In the genomic region with DNA sequence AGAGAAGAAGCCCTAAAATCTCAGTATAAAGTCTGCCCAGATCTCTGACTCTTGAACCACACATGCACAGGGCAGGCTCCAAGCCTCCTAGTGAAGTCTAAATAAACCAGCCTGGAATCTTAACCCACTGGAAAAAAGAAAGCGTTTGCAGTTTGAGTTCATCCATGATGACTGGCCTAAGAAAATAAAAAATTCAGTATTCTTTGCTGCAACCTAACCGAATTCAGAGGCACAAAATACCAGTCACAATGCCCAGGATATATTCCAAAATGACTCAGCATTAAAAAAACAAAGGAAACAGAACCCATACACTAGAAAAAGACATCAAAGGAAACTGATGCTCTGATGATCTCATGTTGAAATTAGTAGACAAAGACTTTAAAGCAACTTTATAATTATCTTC, we compare ENCODE assay signal across 10 cellular contexts.
DNase-seq lines count a peak whose midpoint lies in the region; ATAC-seq and TF ChIP-seq lines count a peak whose summit lies in the region.
"Had no signal": no experiment of that assay in that cellular context is flagged by ENCODE, and none has a peak within 500 bp of the region (broad histone marks: within the 10 kb centered on the region; RNA-seq: fewer than 3 reads in every experiment).

No MANE protein-coding gene starts in this region.

- peaks cover 0 to 15% of the 10 kb centered on the region in 2 experiments for H3K36me3 ChIP-seq in mesenchymal stem cell (ENCODE audit: control insufficient read depth in 1 of 2, insufficient read depth in 2 of 2, low read depth in 1 of 2, low read length in 2 of 2)

- no peak overlapping the region for H2AK5ac ChIP-seq in mesenchymal stem cell (ENCODE audit: low read length, severe bottlenecking)

- H2BK15ac ChIP-seq in mesenchymal stem cell (ENCODE audit: low read depth, poor library complexity, severe bottlenecking), result no peak overlapping the region

- H3K23ac ChIP-seq in mesenchymal stem cell (ENCODE audit: low read length in 2 of 2), result no peak overlapping the region

- no peaks in the 10 kb centered on the region for H3K4me1 ChIP-seq in mesenchymal stem cell (ENCODE audit: control insufficient read depth, insufficient read depth, low read depth, low read length)

- H2BK12ac ChIP-seq in mesenchymal stem cell (ENCODE audit: low read length in 2 of 2), result no peak overlapping the region

- 77% methylated on average over 2 of the region's 2 CpGs for WGBS in mesenchymal stem cell

- H3K27ac ChIP-seq in AG04450 (ENCODE audit: low read depth, low read length) (peak overlapping the region; percentile 63), mesenchymal stem cell (ENCODE audit: low read length, poor library complexity, severe bottlenecking) (peak overlapping the region; percentile 89)

- peak overlapping the region; percentile 51 for H3K9ac ChIP-seq in mesenchymal stem cell (ENCODE audit: low read length)

- no peak for ATAC-seq in GM19463 (IDR thresholded peaks at IDR 0.05; ENCODE audit: unreplicated experiment)

- no peak overlapping the region for H2AFZ ChIP-seq in mesenchymal stem cell (ENCODE audit: low read depth, low read length)

- H4K91ac ChIP-seq in mesenchymal stem cell (ENCODE audit: low read length), result no peak overlapping the region

- no peak for TF ChIP-seq CTCF in AG04450 (IDR thresholded peaks at IDR 0.05; ENCODE audit: low read depth, low read length)
- TF ChIP-seq CTCF in cardiac fibroblast (IDR thresholded peaks at IDR 0.05; ENCODE audit: low read depth, low read length), result no peak
- TF ChIP-seq CTCF in GM10266 (IDR thresholded peaks at IDR 0.05; ENCODE audit: control insufficient read depth, insufficient read depth, low read depth, missing control alignments), result no peak

- H3K14ac ChIP-seq in mesenchymal stem cell (ENCODE audit: low read length in 2 of 2), result no peak overlapping the region

- H3K9me3 ChIP-seq in AG04450 (ENCODE audit: control insufficient read depth, insufficient read depth, low read length) (no peaks in the 10 kb centered on the region), mesenchymal stem cell (ENCODE audit: control insufficient read depth, low read length) (peaks cover 5% of the 10 kb centered on the region)

- POLR2A ChIA-PET in AG04450 (lab: Yijun Ruan, JAX), result interaction anchor here (0.6 to 1.0 kb wide), 2 partner anchors 23 to 42 kb away, joined by 3 to 5 read pairs; no protein-coding TSS in a partner anchor

- H3K18ac ChIP-seq in mesenchymal stem cell (ENCODE audit: low read depth in 1 of 2, low read length in 2 of 2), result peak overlapping the region in 1 of 2 experiments; percentile 28

- peaks cover 14% of the 10 kb centered on the region for H3K79me1 ChIP-seq in mesenchymal stem cell (replicated peaks; ENCODE audit: low read length, poor library complexity, severe bottlenecking)

- CTCF ChIA-PET in AG04450 (lab: Charles Lee), result interaction anchor here (0.7 kb wide), 1 partner anchor 182 kb away, joined by 4 read pairs; no protein-coding TSS in a partner anchor

- DNase-seq in AG04450 (ENCODE audit: low read depth, low spot score) (peak; percentile 38), HT1080 (ENCODE audit: low read depth) (peak; percentile 93), cardiac fibroblast (ENCODE audit: low read depth in 2 of 2) (peak; percentile 71 to 91), mesenchymal stem cell (peak; percentile 27), hypothalamus (lab: John Stamatoyannopoulos, UW) (no peak), GM10266 (ENCODE audit: extremely low spot score) (no peak), NCI-H1105 (lab: John Stamatoyannopoulos, UW) (no peak)
- DNase-seq: activated effector memory CD4-positive, alpha-beta T cell treated with Interleukin-2 at 50 U/mL for 16 hours; C1 segment of cervical spinal cord had no signal

- H3K4me3 ChIP-seq in AG04450 (ENCODE audit: low read depth, low read length) (no peak overlapping the region), cardiac fibroblast (replicated peaks in 1 of 2; ENCODE audit: low read depth in 2 of 2, low read length in 2 of 2) (no peak overlapping the region), mesenchymal stem cell (ENCODE audit: insufficient read depth in 1 of 2, low read depth in 1 of 2, low read length in 2 of 2) (no peak overlapping the region)

- no peak overlapping the region for H3K4ac ChIP-seq in mesenchymal stem cell (ENCODE audit: low read depth in 1 of 2, low read length in 2 of 2)

- peak overlapping the region; percentile 37 for H2BK5ac ChIP-seq in mesenchymal stem cell (ENCODE audit: low read depth, low read length, poor library complexity, severe bottlenecking)

- H3K27me3 ChIP-seq in AG04450 (ENCODE audit: control insufficient read depth, insufficient read depth, low read length) (no peaks in the 10 kb centered on the region), mesenchymal stem cell (ENCODE audit: control insufficient read depth in 1 of 2, insufficient read depth in 1 of 2, low read length in 2 of 2) (no peaks in the 10 kb centered on the region)

- no peak overlapping the region for H2BK120ac ChIP-seq in mesenchymal stem cell (ENCODE audit: low read depth, low read length)

- peak overlapping the region; percentile 29 for H3K4me2 ChIP-seq in mesenchymal stem cell (ENCODE audit: low read length, poor library complexity, severe bottlenecking)

- H4K8ac ChIP-seq in mesenchymal stem cell (ENCODE audit: low read length), result no peak overlapping the region

Comparison
In these comparisons a context has a peak if more than half of its experiments do, and no peak if none do; other contexts are left out.
1. DNase-seq: peak in AG04450 (single experiment), HT1080 (single experiment), cardiac fibroblast (2 of 2) and mesenchymal stem cell (single experiment); none in hypothalamus (0 of 51), GM10266 (single experiment) and NCI-H1105 (single experiment).